Comparison of ENCODE assay signal across 8 cellular contexts in genomic region chr5:37840036-37840909, GRCh38. TPM values are rescaled to one million over a fixed set of nuclear protein-coding genes. Genes with fewer than 3 reads are reported as not detected.
DNase-seq lines count a peak whose midpoint lies in the region; ATAC-seq and TF ChIP-seq lines count a peak whose summit lies in the region.

GDNF (minus strand) TSS chr5:37840041; CDS start chr5:37834796, 5,245 bp downstream.

- H3K27me3 Mint-ChIP-seq in MCF 10A (ENCODE audit: insufficient read depth, unreplicated experiment), result peaks cover 9% of the 10 kb centered on the region
- H3K27me3 Mint-ChIP-seq in T-cell, result peaks cover 58 to 79% of the 10 kb centered on the region in 2 donors

- H3K9me3 Mint-ChIP-seq in MCF 10A (ENCODE audit: unreplicated experiment) (no peaks in the 10 kb centered on the region), T-cell (no peaks in the 10 kb centered on the region)

- no peaks in the 10 kb centered on the region; the same call in 1 of the 2 replicates for H4K20me1 ChIP-seq in SK-N-SH (ENCODE audit: insufficient read depth)

- no peak for TF ChIP-seq RAD21 in SK-N-SH (IDR thresholded peaks at IDR 0.05; ENCODE audit: low read length)

- WGBS in SK-N-SH (ENCODE audit: low lambda C conversion rate), result 36% methylated on average over 3 of the region's 72 CpGs

- H3K36me3 Mint-ChIP-seq in MCF 10A (ENCODE audit: insufficient read depth, unreplicated experiment) (no peaks in the 10 kb centered on the region), T-cell (no peaks in the 10 kb centered on the region)

- H3K36me3 ChIP-seq in SK-N-SH (replicated peaks in 1 of 2; ENCODE audit: control insufficient read depth in 1 of 2, insufficient read depth in 2 of 2, low read length in 1 of 2), result no peaks in the 10 kb centered on the region

- H3K9me2 ChIP-seq in SK-N-SH, result no peaks in the 10 kb centered on the region

- H3K4me3 ChIP-seq in SK-N-SH (ENCODE audit: low read depth in 2 of 2, low read length in 1 of 2), result peak within 1 kb of the TSS; percentile 54 to 86

- DNase-seq in T47D (ENCODE audit: low read depth in 1 of 2, low spot score in 1 of 2) (peak; percentile 41 to 58), MCF 10A (ENCODE audit: unreplicated experiment) (no peak), SK-N-SH (peak; percentile 59), foreskin keratinocyte (peak in 1 of 2 donors; percentile 64), omental fat pad (ENCODE audit: low spot score) (no peak), KBM-7 (no peak), T-cell (no peak), pons (ENCODE audit: low spot score) (no peak)

- POLR2A ChIA-PET in MCF 10A (lab: Yijun Ruan, JAX), result no interaction called here
- POLR2A ChIA-PET in SK-N-SH (lab: Yijun Ruan, JAX), result no interaction called here
- POLR2A ChIA-PET in T-cell (lab: Charles Lee), result no interaction called here

- H3K4me1 Mint-ChIP-seq in MCF 10A (ENCODE audit: insufficient read depth, unreplicated experiment) (peaks cover 10% of the 10 kb centered on the region), T-cell (peaks cover 20 to 29% (median 27%) of the 10 kb centered on the region in 3 donors)

- no peak for TF ChIP-seq CTCF in MCF 10A (IDR thresholded peaks at IDR 0.05; ENCODE audit: unreplicated experiment)
- TF ChIP-seq CTCF in SK-N-SH (IDR thresholded peaks at IDR 0.05), result peak; percentile 45
- peak; percentile 52 for TF ChIP-seq CTCF in foreskin keratinocyte (conservative IDR thresholded peaks at IDR 0.05)
- no peak for TF ChIP-seq CTCF in omental fat pad (IDR thresholded peaks at IDR 0.05)

- peak within 1 kb of the TSS; percentile 95 for H3K9ac ChIP-seq in SK-N-SH

- CTCF ChIA-PET in MCF 10A (lab: Yijun Ruan, JAX), result interaction anchor here (4.4 kb wide), 1 partner anchor 352 kb away, joined by 45 read pairs; no protein-coding TSS in a partner anchor
- CTCF ChIA-PET in SK-N-SH (lab: Yijun Ruan, JAX), result interaction anchor here (1.5 kb wide), 1 partner anchor 18 kb away, joined by 3 read pairs; no protein-coding TSS in a partner anchor
- CTCF ChIA-PET in T-cell (lab: Charles Lee), result no interaction called here

- in situ Hi-C loops in T47D (cut with HindIII; ENCODE audit: low pct_unique_long_range_greater_than_20kb, low sequenced_read_pairs), result no loop called here
- in situ Hi-C loops in KBM-7 (cut with MboI; ENCODE audit: low pct_unique_long_range_greater_than_20kb, low sequenced_read_pairs), result no loop called here

- intact Hi-C loops in MCF 10A (cut with micrococcal nuclease), result no loop called here

- no TSS peak for BruUV-seq in MCF 10A (replicated peaks; lab: Mats Ljungman, UMichigan)

- peaks cover 0 to 18% of the 10 kb centered on the region in 2 experiments; a peak in 3 of 4 replicates for H3K4me1 ChIP-seq in SK-N-SH (ENCODE audit: control insufficient read depth in 1 of 2, insufficient read depth in 2 of 2, low read depth in 1 of 2, low read length in 1 of 2)
- peaks cover 11% of the 10 kb centered on the region for H3K4me1 ChIP-seq in foreskin keratinocyte

- ATAC-seq in foreskin keratinocyte (peak; percentile 42), omental fat pad (ENCODE audit: low FRiP score) (peak; percentile 35), T-cell (replicated peaks in 1 of 4) (no peak)

- TF ChIP-seq EP300 in SK-N-SH (IDR thresholded peaks at IDR 0.05; ENCODE audit: borderline replicate concordance in 1 of 2, low read depth in 1 of 2, low read length in 1 of 2), result peak in 1 of 2 experiments; percentile 6; a peak in 1 of 4 replicates

- peaks cover 97% of the 10 kb centered on the region for H3K79me2 ChIP-seq in SK-N-SH (ENCODE audit: insufficient read depth)

- peak within 1 kb of the TSS; percentile 98 for H3K4me2 ChIP-seq in SK-N-SH

- peaks cover 20% of the 10 kb centered on the region for H3F3A ChIP-seq in SK-N-SH (replicated peaks; ENCODE audit: insufficient read depth)

- peak within 1 kb of the TSS in 1 of 2 experiments; percentile 87; a peak in 2 of 4 replicates for H3K27ac ChIP-seq in SK-N-SH (ENCODE audit: low read depth in 2 of 2, low read length in 1 of 2)
- no peak within 1 kb of the TSS for H3K27ac ChIP-seq in foreskin keratinocyte

- H3K9me3 ChIP-seq in SK-N-SH, result no peaks in the 10 kb centered on the region

- H3K27ac Mint-ChIP-seq in MCF 10A (ENCODE audit: low read depth, unreplicated experiment) (no peak within 1 kb of the TSS), T-cell (no peak within 1 kb of the TSS)

- H3K27me3 ChIP-seq in SK-N-SH (ENCODE audit: insufficient read depth) (no peaks in the 10 kb centered on the region), foreskin keratinocyte (peaks cover 19% of the 10 kb centered on the region)

- peak within 1 kb of the TSS; percentile 77 for H2AFZ ChIP-seq in SK-N-SH (ENCODE audit: low read depth)

- no peak within 1 kb of the TSS for H3K4me3 Mint-ChIP-seq in MCF 10A (ENCODE audit: unreplicated experiment)
- H3K4me3 Mint-ChIP-seq in T-cell, result peak within 1 kb of the TSS in 1 of 3 donors; percentile 71

TF ChIP-seq in SK-N-SH, 30 proteins besides CTCF, POLR2A, EP300 and RAD21 (continues in another document):
- TF ChIP-seq RCOR1 (IDR thresholded peaks at IDR 0.05; ENCODE audit: low read length) (no peak), YY1 (IDR thresholded peaks at IDR 0.05; ENCODE audit: low read depth) (peak; percentile 12; the same call in 1 of the 2 replicates), MXI1 (IDR thresholded peaks at IDR 0.05; ENCODE audit: low read depth, low read length) (no peak), SIN3A (IDR thresholded peaks at IDR 0.05; ENCODE audit: borderline replicate concordance, low read depth, low read length) (no peak), FOSL2 (IDR thresholded peaks at IDR 0.05; ENCODE audit: borderline replicate concordance, low read depth) (no peak), USF1 (IDR thresholded peaks at IDR 0.05; ENCODE audit: borderline replicate concordance, low read depth) (no peak), FOXJ3 (CRISPR knock-in tag; IDR thresholded peaks at IDR 0.05) (no peak), JUND (IDR thresholded peaks at IDR 0.05) (no peak), MAX (IDR thresholded peaks at IDR 0.05; ENCODE audit: low read depth) (peak; percentile 80), NRF1 (IDR thresholded peaks at IDR 0.05; ENCODE audit: low read depth, low read length) (no peak), TEAD4 (IDR thresholded peaks at IDR 0.05; ENCODE audit: borderline replicate concordance, insufficient read depth) (0 out of 2 replicates have a peak, but pooled peaks have one; percentile 34), RFX5 (IDR thresholded peaks at IDR 0.05; ENCODE audit: low read length) (peak; percentile 21; the same call in 1 of the 2 replicates), GATA2 (CRISPR knock-in tag; IDR thresholded peaks at IDR 0.05) (no peak), ELF1 (IDR thresholded peaks at IDR 0.05) (no peak), POLR2AphosphoS5 (IDR thresholded peaks at IDR 0.05; ENCODE audit: low read depth, low read length) (peak; percentile 93)
- TF ChIP-seq, protein P1, sequence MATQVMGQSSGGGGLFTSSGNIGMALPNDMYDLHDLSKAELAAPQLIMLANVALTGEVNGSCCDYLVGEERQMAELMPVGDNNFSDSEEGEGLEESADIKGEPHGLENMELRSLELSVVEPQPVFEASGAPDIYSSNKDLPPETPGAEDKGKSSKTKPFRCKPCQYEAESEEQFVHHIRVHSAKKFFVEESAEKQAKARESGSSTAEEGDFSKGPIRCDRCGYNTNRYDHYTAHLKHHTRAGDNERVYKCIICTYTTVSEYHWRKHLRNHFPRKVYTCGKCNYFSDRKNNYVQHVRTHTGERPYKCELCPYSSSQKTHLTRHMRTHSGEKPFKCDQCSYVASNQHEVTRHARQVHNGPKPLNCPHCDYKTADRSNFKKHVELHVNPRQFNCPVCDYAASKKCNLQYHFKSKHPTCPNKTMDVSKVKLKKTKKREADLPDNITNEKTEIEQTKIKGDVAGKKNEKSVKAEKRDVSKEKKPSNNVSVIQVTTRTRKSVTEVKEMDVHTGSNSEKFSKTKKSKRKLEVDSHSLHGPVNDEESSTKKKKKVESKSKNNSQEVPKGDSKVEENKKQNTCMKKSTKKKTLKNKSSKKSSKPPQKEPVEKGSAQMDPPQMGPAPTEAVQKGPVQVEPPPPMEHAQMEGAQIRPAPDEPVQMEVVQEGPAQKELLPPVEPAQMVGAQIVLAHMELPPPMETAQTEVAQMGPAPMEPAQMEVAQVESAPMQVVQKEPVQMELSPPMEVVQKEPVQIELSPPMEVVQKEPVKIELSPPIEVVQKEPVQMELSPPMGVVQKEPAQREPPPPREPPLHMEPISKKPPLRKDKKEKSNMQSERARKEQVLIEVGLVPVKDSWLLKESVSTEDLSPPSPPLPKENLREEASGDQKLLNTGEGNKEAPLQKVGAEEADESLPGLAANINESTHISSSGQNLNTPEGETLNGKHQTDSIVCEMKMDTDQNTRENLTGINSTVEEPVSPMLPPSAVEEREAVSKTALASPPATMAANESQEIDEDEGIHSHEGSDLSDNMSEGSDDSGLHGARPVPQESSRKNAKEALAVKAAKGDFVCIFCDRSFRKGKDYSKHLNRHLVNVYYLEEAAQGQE (IDR thresholded peaks at IDR 0.05; ENCODE audit: low read depth, low read length), result peak; percentile 19; the same call in 1 of the 2 replicates
- TF ChIP-seq, protein P2, sequence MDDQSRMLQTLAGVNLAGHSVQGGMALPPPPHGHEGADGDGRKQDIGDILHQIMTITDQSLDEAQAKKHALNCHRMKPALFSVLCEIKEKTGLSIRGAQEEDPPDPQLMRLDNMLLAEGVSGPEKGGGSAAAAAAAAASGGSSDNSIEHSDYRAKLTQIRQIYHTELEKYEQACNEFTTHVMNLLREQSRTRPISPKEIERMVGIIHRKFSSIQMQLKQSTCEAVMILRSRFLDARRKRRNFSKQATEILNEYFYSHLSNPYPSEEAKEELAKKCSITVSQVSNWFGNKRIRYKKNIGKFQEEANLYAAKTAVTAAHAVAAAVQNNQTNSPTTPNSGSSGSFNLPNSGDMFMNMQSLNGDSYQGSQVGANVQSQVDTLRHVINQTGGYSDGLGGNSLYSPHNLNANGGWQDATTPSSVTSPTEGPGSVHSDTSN (IDR thresholded peaks at IDR 0.05), result no peak

RNA-seq across cellular contexts. Expression of gene GDNF, which starts in this region (rescaled TPM):
- total RNA-seq in MCF 10A (2022) (not detected in 2 replicates), foreskin keratinocyte (1.1 and 1.7 TPM in 2 replicates), omental fat pad (under 1 TPM in 1 of 4 donors, not detected in 3; 0.13 TPM), T-cell (not detected)
- polyA plus RNA-seq in SK-N-SH (2012; rRNA removed) (8.4 and 9.0 TPM in 2 replicates), foreskin keratinocyte (0.62 and 1.1 TPM in 2 replicates)
- polyA plus RNA-seq in SK-N-SH (2012; cell fraction: cytosol; rRNA removed), result 8.8 and 9.4 TPM in 2 replicates
- 15.7 and 17.8 TPM in 2 replicates for polyA plus RNA-seq in SK-N-SH (2012; cell fraction: nucleus; rRNA removed)

Comparison
In these comparisons a context has a peak if more than half of its experiments do, and no peak if none do; other contexts are left out.
1. DNase-seq: peak in T47D (2 of 2) and SK-N-SH (single experiment); none in MCF 10A (single experiment), omental fat pad (single experiment), KBM-7 (single experiment), T-cell (0 of 34) and pons (single experiment).
2. Peak in ATAC-seq in omental fat pad; RNA of the gene not detected or under 1 TPM.
3. CTCF ChIP-seq: peak in SK-N-SH (single experiment) and foreskin keratinocyte (single experiment); none in MCF 10A (single experiment) and omental fat pad (0 of 3).
4. CTCF ChIA-PET loops: an anchor here in MCF 10A (4.4 kb wide) and SK-N-SH (1.5 kb wide); none called in T-cell.